Comparison of ENCODE assay signal across 8 cellular contexts in genomic region chr6:156977527-156978291, GRCh38.
DNase-seq lines count a peak whose midpoint lies in the region; ATAC-seq and TF ChIP-seq lines count a peak whose summit lies in the region.

No MANE protein-coding gene starts in this region.

- no peak for ATAC-seq in HG02884 (IDR thresholded peaks at IDR 0.05; ENCODE audit: unreplicated experiment)
- ATAC-seq in GM18520 (IDR thresholded peaks at IDR 0.05; ENCODE audit: unreplicated experiment) = no peak
- no peak for ATAC-seq in HG02852 (IDR thresholded peaks at IDR 0.05; ENCODE audit: unreplicated experiment)
- ATAC-seq in HG03442 (IDR thresholded peaks at IDR 0.05; ENCODE audit: unreplicated experiment) = no peak

- no peak for TF ChIP-seq CTCF in parathyroid adenoma (IDR thresholded peaks at IDR 0.05)

- H3K4me1 ChIP-seq in parathyroid adenoma = peaks cover 46% of the 10 kb centered on the region

- H3K9ac ChIP-seq in parathyroid adenoma = no peak overlapping the region

- H3K79me2 ChIP-seq in parathyroid adenoma = peaks cover 28% of the 10 kb centered on the region

- no peaks in the 10 kb centered on the region for H3K27me3 ChIP-seq in parathyroid adenoma (ENCODE audit: control insufficient read depth, insufficient read depth, low read length)

- peak; percentile 78 for DNase-seq in NCI-H2029 treated with DMSO at 0.1 percent for 48 hours (lab: John Stamatoyannopoulos, UW)
- DNase-seq in cerebellum (ENCODE audit: low spot score) = peak; percentile 26

- H3K36me3 ChIP-seq in parathyroid adenoma (ENCODE audit: control insufficient read depth, insufficient read depth, low read length) = no peaks in the 10 kb centered on the region

- H2AFZ ChIP-seq in parathyroid adenoma = no peak overlapping the region

- peak overlapping the region; percentile 26 for H3K27ac ChIP-seq in parathyroid adenoma

- H3K4me3 ChIP-seq in GM08714 (ENCODE audit: low read length) = peak overlapping the region; percentile 8
- no peak overlapping the region for H3K4me3 ChIP-seq in parathyroid adenoma (ENCODE audit: low read depth, low read length)

- H3K4me2 ChIP-seq in parathyroid adenoma (ENCODE audit: low read length) = no peak overlapping the region

- no peaks in the 10 kb centered on the region for H3K9me3 ChIP-seq in parathyroid adenoma (ENCODE audit: control insufficient read depth, low read length)
